In genomic region chr6:15906393-15906976, GRCh38 we compare ENCODE assay signal across 27 cellular contexts.
DNase-seq lines count a peak whose midpoint lies in the region; ATAC-seq and TF ChIP-seq lines count a peak whose summit lies in the region.
"Had no signal": no experiment of that assay in that cellular context is flagged by ENCODE, and none has a peak within 500 bp of the region (broad histone marks: within the 10 kb centered on the region; RNA-seq: fewer than 3 reads in every experiment).

No MANE protein-coding gene starts in this region.

- H3K27me3 Mint-ChIP-seq in CD14-positive monocyte (ENCODE audit: low read depth in 3 of 3), result peaks cover 0 to 1% (median 0%) of the 10 kb centered on the region in 3 donors
- no peaks in the 10 kb centered on the region for H3K27me3 Mint-ChIP-seq in IgD-negative memory B cell
- H3K27me3 Mint-ChIP-seq in mesothelial cell of epicardium (ENCODE audit: low read depth), result no peaks in the 10 kb centered on the region
- H3K27me3 Mint-ChIP-seq: CD4-positive, alpha-beta T cell had no signal

- no peak overlapping the region for H3K4me3 Mint-ChIP-seq in CD14-positive monocyte
- peak overlapping the region in 2 of 4 donors; percentile 15 to 59 for H3K4me3 Mint-ChIP-seq in IgD-negative memory B cell
- peak overlapping the region; percentile 5 for H3K4me3 Mint-ChIP-seq in mesothelial cell of epicardium
- H3K4me3 Mint-ChIP-seq: CD4-positive, alpha-beta T cell; T-helper 1 cell treated with Interleukin-12 subunit alpha and Interleukin-12 subunit beta and Interleukin-4 antibody, amounts not matched to agents 30 μg/mL and 1 μg/mL, for 36 hours had no signal

- intact Hi-C loops in CD14-positive monocyte (cut with micrococcal nuclease), result loop anchor here in 1 of 2 donors (5.0 to 10.0 kb wide), 2 partner anchors 34 to 228 kb away; no protein-coding TSS in a partner anchor

- H3K27ac ChIP-seq in substantia nigra (ENCODE audit: low read depth, low read length, poor library complexity, severe bottlenecking), result no peak overlapping the region
- H3K27ac ChIP-seq: body of pancreas, left ventricle myocardium inferior, neutrophil, SJCRH30, testis had no signal

- H3K36me3 Mint-ChIP-seq in CD14-positive monocyte (peaks cover 0 to 2% of the 10 kb centered on the region in 2 donors), IgD-negative memory B cell (no peaks in the 10 kb centered on the region), mesothelial cell of epicardium (peaks cover 2% of the 10 kb centered on the region)

- ATAC-seq in HG02938 (IDR thresholded peaks at IDR 0.05; ENCODE audit: unreplicated experiment), result no peak
- ATAC-seq: body of pancreas, esophagus mucosa, Panc1 had no signal

- peak overlapping the region; percentile 76 to 92 (median 84) for H3K27ac Mint-ChIP-seq in CD14-positive monocyte
- peak overlapping the region in 2 of 3 donors; percentile 66 to 75 for H3K27ac Mint-ChIP-seq in IgD-negative memory B cell
- peak overlapping the region; percentile 93 for H3K27ac Mint-ChIP-seq in mesothelial cell of epicardium
- H3K27ac Mint-ChIP-seq: CD4-positive, alpha-beta T cell; T-helper 1 cell treated with Interleukin-12 subunit alpha and Interleukin-12 subunit beta and Interleukin-4 antibody, amounts not matched to agents 30 μg/mL and 1 μg/mL, for 36 hours had no signal

- H3K4me1 Mint-ChIP-seq in CD14-positive monocyte (peaks cover 48% of the 10 kb centered on the region), IgD-negative memory B cell (peaks cover 34 to 38% (median 34%) of the 10 kb centered on the region in 3 donors), mesothelial cell of epicardium (peaks cover 63% of the 10 kb centered on the region)

- peaks cover 0 to 6% (median 2%) of the 10 kb centered on the region in 7 donors for H3K9me3 Mint-ChIP-seq in CD14-positive monocyte
- H3K9me3 Mint-ChIP-seq in IgD-negative memory B cell, result no peaks in the 10 kb centered on the region
- no peaks in the 10 kb centered on the region for H3K9me3 Mint-ChIP-seq in mesothelial cell of epicardium
- H3K9me3 Mint-ChIP-seq: CD4-positive, alpha-beta T cell; T-helper 1 cell treated with Interleukin-12 subunit alpha and Interleukin-12 subunit beta and Interleukin-4 antibody, amounts not matched to agents 30 μg/mL and 1 μg/mL, for 36 hours had no signal

- no peak for TF ChIP-seq CTCF in CD14-positive monocyte (IDR thresholded peaks at IDR 0.05)
- no peak for TF ChIP-seq CTCF in mesothelial cell of epicardium (IDR thresholded peaks at IDR 0.05; ENCODE audit: unreplicated experiment)

- DNase-seq in CD14-positive monocyte (ENCODE audit: low spot score) (no peak), OCI-M1 (lab: John Stamatoyannopoulos, UW) (peak; percentile 85), mesothelial cell of epicardium (ENCODE audit: low spot score in 2 of 2, unreplicated experiment in 2 of 2) (peak in 1 of 2 experiments; percentile 46), NCI-H526 treated with DMSO at 0.1 percent for 48 hours (lab: John Stamatoyannopoulos, UW) (no peak), T-helper 1 cell (no peak), substantia nigra (lab: John Stamatoyannopoulos, UW) (no peak)
- DNase-seq: activated CD4-positive, alpha-beta T cell treated with anti-CD3 and anti-CD28 coated beads, Interleukin-2, amount 50 U/mL, for 4 hours; activated CD8-positive, alpha-beta memory T cell treated with anti-CD3 and anti-CD28 coated beads, Interleukin-2, amount 50 U/mL, for 4 hours; activated effector memory CD4-positive, alpha-beta T cell treated with Interleukin-2 at 50 U/mL for 16 hours; CD4-positive, alpha-beta T cell; DMS 273 treated with DMSO at 0.1 percent for 48 hours; effector CD8-positive, alpha-beta T cell; foreskin melanocyte; left ventricle myocardium inferior; mucosa of descending colon; NCI-H1105 treated with DMSO at 0.1 percent for 48 hours; NCI-H524; SJCRH30; stimulated activated CD4-positive, alpha-beta T cell treated with anti-CD3 and anti-CD28 coated beads, Interleukin-1b, Interleukin-23, amount 100 ng/mL, for 48 hours had no signal
